In genomic region chr11:114066046-114066648, GRCh38 we compare ENCODE assay signal across 11 cellular contexts. TPM values are rescaled to one million over a fixed set of nuclear protein-coding genes. Genes with fewer than 3 reads are reported as not detected.
DNase-seq lines count a peak whose midpoint lies in the region; ATAC-seq and TF ChIP-seq lines count a peak whose summit lies in the region.
"Had no signal": no experiment of that assay in that cellular context is flagged by ENCODE, and none has a peak within 500 bp of the region (broad histone marks: within the 10 kb centered on the region; RNA-seq: fewer than 3 reads in every experiment).

No MANE protein-coding gene starts in this region.

- DNase-seq in CD4-positive, alpha-beta memory T cell = peak in 4 of 5 donors; percentile 51 to 69 (median 62)
- DNase-seq in dorsolateral prefrontal cortex = no peak
- no peak for DNase-seq in G401 (ENCODE audit: low spot score)
- DNase-seq in DMS79 treated with DMSO at 0.1 percent for 48 hours (lab: John Stamatoyannopoulos, UW) = no peak
- DNase-seq: GDM1, NCI-H69 had no signal

- no peak for ATAC-seq in HG03442 (IDR thresholded peaks at IDR 0.05; ENCODE audit: unreplicated experiment)

- peak overlapping the region in 2 of 3 donors; percentile 39 to 81 for H3K9ac ChIP-seq in skeletal muscle tissue (ENCODE audit: low read depth in 1 of 3, low read length in 3 of 3)

- peak overlapping the region; percentile 54 to 91 (median 78) for H3K27ac Mint-ChIP-seq in CD4-positive, alpha-beta memory T cell
- peak overlapping the region in 2 of 3 donors; percentile 14 to 58 for H3K27ac Mint-ChIP-seq in IgD-negative memory B cell
- H3K27ac Mint-ChIP-seq: mesothelial cell of epicardium had no signal

- intact Hi-C loops in CD4-positive, alpha-beta memory T cell (cut with micrococcal nuclease) = loop anchor here (5.0 kb wide), 1 partner anchor 36 kb away; no protein-coding TSS in a partner anchor
- intact Hi-C loops in dorsolateral prefrontal cortex (cut with DNase I) = loop anchor here in 1 of 2 donors (10.0 kb wide), 1 partner anchor 69 kb away; no protein-coding TSS in a partner anchor

- peaks cover 6% of the 10 kb centered on the region for H3K4me1 ChIP-seq in CD4-positive, alpha-beta memory T cell (ENCODE audit: insufficient read depth, low read length)
- peaks cover 77 to 92% (median 86%) of the 10 kb centered on the region in 3 donors for H3K4me1 ChIP-seq in skeletal muscle tissue (ENCODE audit: control insufficient read depth in 3 of 3, insufficient read depth in 3 of 3, low read length in 3 of 3)

- peak overlapping the region in 7 of 8 donors; percentile 24 to 62 (median 45) for H3K4me3 Mint-ChIP-seq in CD4-positive, alpha-beta memory T cell
- peak overlapping the region in 1 of 4 donors; percentile 80 for H3K4me3 Mint-ChIP-seq in IgD-negative memory B cell
- H3K4me3 Mint-ChIP-seq: mesothelial cell of epicardium had no signal

- H3K27me3 ChIP-seq in CD4-positive, alpha-beta memory T cell (ENCODE audit: insufficient read depth, low read length) = peaks cover 4% of the 10 kb centered on the region
- H3K27me3 ChIP-seq in dorsolateral prefrontal cortex (no peaks in the 10 kb centered on the region), skeletal muscle tissue (ENCODE audit: control insufficient read depth in 3 of 3, insufficient read depth in 3 of 3, low read length in 3 of 3) (no peaks in the 10 kb centered on the region)

- no peaks in the 10 kb centered on the region for H3K9me3 Mint-ChIP-seq in CD4-positive, alpha-beta memory T cell
- H3K9me3 Mint-ChIP-seq in IgD-negative memory B cell = no peaks in the 10 kb centered on the region
- H3K9me3 Mint-ChIP-seq: mesothelial cell of epicardium had no signal

- no peak overlapping the region for H3K4me3 ChIP-seq in CD4-positive, alpha-beta memory T cell (ENCODE audit: low read length in 2 of 2)
- H3K4me3 ChIP-seq in dorsolateral prefrontal cortex (peak overlapping the region in 55 of 59 donors; percentile 11 to 99 (median 89)), skeletal muscle tissue (ENCODE audit: low read length in 3 of 3) (peak overlapping the region in 2 of 3 donors; percentile 53 to 67)

- POLR2A ChIA-PET in CD4-positive, alpha-beta memory T cell (lab: Charles Lee; ENCODE audit: partially characterized antibody) = interaction anchor here (1.2 kb wide), 1 partner anchor 8 kb away, joined by 3 read pairs; no protein-coding TSS in a partner anchor

- no peaks in the 10 kb centered on the region for H3K9me3 ChIP-seq in CD4-positive, alpha-beta memory T cell (ENCODE audit: control insufficient read depth in 1 of 2, low read length in 2 of 2)
- no peaks in the 10 kb centered on the region for H3K9me3 ChIP-seq in skeletal muscle tissue (ENCODE audit: control insufficient read depth in 3 of 3, low read length in 3 of 3)

- H3K4me1 Mint-ChIP-seq in CD4-positive, alpha-beta memory T cell = peaks cover 5 to 51% (median 24%) of the 10 kb centered on the region in 4 donors
- H3K4me1 Mint-ChIP-seq in IgD-negative memory B cell = peaks cover 0 to 5% (median 0%) of the 10 kb centered on the region in 3 donors

- peak overlapping the region; percentile 0 for H3K27ac ChIP-seq in CD4-positive, alpha-beta memory T cell (ENCODE audit: low read depth, low read length)
- H3K27ac ChIP-seq in dorsolateral prefrontal cortex (peak overlapping the region in 43 of 59 donors; percentile 5 to 99 (median 60)), skeletal muscle tissue (ENCODE audit: low read depth, low read length) (peak overlapping the region; percentile 96)

- H3K27me3 Mint-ChIP-seq in CD4-positive, alpha-beta memory T cell = no peaks in the 10 kb centered on the region
- peaks cover 11% of the 10 kb centered on the region for H3K27me3 Mint-ChIP-seq in IgD-negative memory B cell

- H3K36me3 ChIP-seq in CD4-positive, alpha-beta memory T cell (ENCODE audit: insufficient read depth, low read length) = no peaks in the 10 kb centered on the region
- peaks cover 22 to 48% (median 43%) of the 10 kb centered on the region in 3 donors for H3K36me3 ChIP-seq in skeletal muscle tissue (ENCODE audit: control insufficient read depth in 3 of 3, insufficient read depth in 3 of 3, low read length in 3 of 3)

- in situ Hi-C loops in G401 (cut with HindIII; ENCODE audit: low sequenced_read_pairs) = no loop called here

- CTCF ChIA-PET in CD4-positive, alpha-beta memory T cell (lab: Charles Lee; ENCODE audit: partially characterized antibody) = interaction anchor here (1.0 to 1.5 kb wide), 4 partner anchors 8 to 195 kb away, joined by 3 to 6 read pairs (median 3); no protein-coding TSS in a partner anchor

- H3K36me3 Mint-ChIP-seq in CD4-positive, alpha-beta memory T cell = peaks cover 0 to 2% of the 10 kb centered on the region in 2 donors
- peaks cover 2% of the 10 kb centered on the region for H3K36me3 Mint-ChIP-seq in IgD-negative memory B cell
- H3K36me3 Mint-ChIP-seq: mesothelial cell of epicardium had no signal

- no peak for TF ChIP-seq CTCF in dorsolateral prefrontal cortex (IDR thresholded peaks at IDR 0.05 in 54 of 56, conservative IDR thresholded peaks at IDR 0.05 in 2 of 56; ENCODE audit: low read depth in 1 of 56, partially characterized antibody in 56 of 56)

RNA-seq across cellular contexts. Expression of gene ZBTB16, which starts 6.6 kb away (rescaled TPM):
- 1 to 10 TPM; 5.6 to 8.2 TPM for total RNA-seq in CD4-positive, alpha-beta memory T cell
- 10 to 100 TPM in 1 of 2 donors, 1 to 10 TPM in 1; 9.0 to 28.4 TPM for polyA plus RNA-seq in CD4-positive, alpha-beta memory T cell
- 9.7 TPM for polyA plus RNA-seq in IgD-negative memory B cell
- total RNA-seq in dorsolateral prefrontal cortex (100 to 1,000 TPM in 118 of 120 experiments, 10 to 100 TPM in 2; 78.3 to 259 (median 179) TPM), skeletal muscle tissue (6.8 TPM)
- not detected in 2 replicates for total RNA-seq in G401 (2014; rRNA removed; shearing (Covaris generic))
- total RNA-seq: mesothelial cell of epicardium, RPMI7951 had no signal

Comparison
In these comparisons a context has a peak if more than half of its experiments do, and no peak if none do; other contexts are left out.
1. DNase-seq: peak in CD4-positive, alpha-beta memory T cell (4 of 5); none in dorsolateral prefrontal cortex (0 of 10), G401 (single experiment) and DMS79 treated with DMSO at 0.1 percent for 48 hours (single experiment).
2. H3K27ac ChIP-seq: peak in every context shown above with its lines; median percentile 96 in skeletal muscle tissue; 60 in dorsolateral prefrontal cortex; 0 in CD4-positive, alpha-beta memory T cell.
3. H3K4me3 ChIP-seq: peak in dorsolateral prefrontal cortex (55 of 59) and skeletal muscle tissue (2 of 3); none in CD4-positive, alpha-beta memory T cell (0 of 2).
4. RNA of gene ZBTB16, which starts 6.6 kb away (total RNA-seq): 78.3 to 259 TPM in dorsolateral prefrontal cortex; 5.6 to 8.2 TPM in CD4-positive, alpha-beta memory T cell, 6.8 TPM in skeletal muscle tissue (single experiment) and not detected in G401; every median in the first group is over 4 times any median in the second.